Comparison of ENCODE assay signal across 8 cellular contexts in the genomic region with DNA sequence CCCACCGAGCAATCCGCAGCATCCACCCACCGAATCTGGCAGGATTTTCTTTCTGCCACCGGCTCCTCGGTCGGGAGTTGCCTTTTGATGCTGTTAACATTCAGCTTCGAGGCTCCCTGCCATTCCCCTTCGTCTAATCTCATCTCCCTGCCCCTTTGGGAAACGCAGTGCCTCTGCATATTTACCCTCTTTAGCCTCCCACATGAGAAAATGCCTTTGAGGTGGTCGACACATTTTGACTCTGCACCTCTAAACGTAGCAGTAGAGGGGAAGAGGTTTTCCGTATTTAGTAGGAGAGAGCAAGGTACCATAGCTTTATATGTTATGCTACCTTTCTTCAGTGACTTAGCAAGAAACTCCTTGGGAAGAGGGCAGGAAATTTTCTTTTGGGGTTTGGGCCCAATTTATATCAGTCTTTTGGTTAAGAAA. TPM values are rescaled to one million over a fixed set of nuclear protein-coding genes. Genes with fewer than 3 reads are reported as not detected.
A peak's percentile ranks its signal among the peaks of the same experiment; 100 is the strongest.
DNase-seq lines count a peak whose midpoint lies in the region; ATAC-seq and TF ChIP-seq lines count a peak whose summit lies in the region.

No MANE protein-coding gene starts in this region.

- H3K36me3 Mint-ChIP-seq in naive thymus-derived CD8-positive, alpha-beta T cell, result no peaks in the 10 kb centered on the region

- H3K36me3 ChIP-seq in GM06990 (ENCODE audit: control insufficient read depth, insufficient read depth, low read length) (no peaks in the 10 kb centered on the region), OCI-LY3 (replicated peaks; ENCODE audit: low read depth, low read length) (peaks cover 2% of the 10 kb centered on the region)

- peaks cover 58% of the 10 kb centered on the region for H3K79me2 ChIP-seq in OCI-LY3 (ENCODE audit: low read length)

- H3K4me3 Mint-ChIP-seq in naive thymus-derived CD8-positive, alpha-beta T cell, result peak overlapping the region; percentile 86 to 100 (median 96)

- no peak overlapping the region for H2AFZ ChIP-seq in OCI-LY3 (ENCODE audit: low read depth, low read length)

- H3K27ac ChIP-seq in OCI-LY3 (ENCODE audit: low read length) (peak overlapping the region; percentile 78), cingulate gyrus (ENCODE audit: low read depth, low read length) (peak overlapping the region; percentile 94)

- peaks cover 46% of the 10 kb centered on the region for H4K20me1 ChIP-seq in OCI-LY3 (ENCODE audit: insufficient read depth, low read length)

- TF ChIP-seq CTCF in GM06990 (IDR thresholded peaks at IDR 0.05; ENCODE audit: insufficient read depth, low read length, poor library complexity, severe bottlenecking) (no peak), OCI-LY3 (IDR thresholded peaks at IDR 0.05; ENCODE audit: low read depth, low read length) (no peak)

- H3K9ac ChIP-seq in OCI-LY3 (ENCODE audit: low read length), result peak overlapping the region; percentile 95

- H3K9me3 Mint-ChIP-seq in naive thymus-derived CD8-positive, alpha-beta T cell, result no peaks in the 10 kb centered on the region

- H3K4me1 ChIP-seq in OCI-LY3 (ENCODE audit: low read length), result peaks cover 15% of the 10 kb centered on the region; the same call in 1 of the 2 replicates

- H3K27me3 ChIP-seq in GM06990 (replicated peaks; ENCODE audit: control insufficient read depth, insufficient read depth, low read length) (no peaks in the 10 kb centered on the region), OCI-LY3 (ENCODE audit: low read depth, low read length) (no peaks in the 10 kb centered on the region)

- peak overlapping the region; percentile 96 for H3K4me2 ChIP-seq in OCI-LY3 (ENCODE audit: low read length)

- no peak for DNase-seq in GM06990 (ENCODE audit: extremely low read depth, insufficient read length)
- peak in 7 of 10 donors; percentile 14 to 52 (median 39) for DNase-seq in naive thymus-derived CD8-positive, alpha-beta T cell
- DNase-seq in cortex of kidney (lab: John Stamatoyannopoulos, UW), result no peak

- H3K9me3 ChIP-seq in OCI-LY3 (ENCODE audit: insufficient read depth, low read length), result no peaks in the 10 kb centered on the region

- peaks cover 24 to 52% (median 47%) of the 10 kb centered on the region in 4 donors for H3K4me1 Mint-ChIP-seq in naive thymus-derived CD8-positive, alpha-beta T cell

- POLR2A ChIA-PET in naive thymus-derived CD8-positive, alpha-beta T cell (lab: Charles Lee), result interaction anchor here (0.8 to 3.5 kb wide), 7 partner anchors 18 to 193 kb away, joined by 3 to 22 read pairs (median 3); partner anchors contain the start of gene METTL16

- H3K27me3 Mint-ChIP-seq in naive thymus-derived CD8-positive, alpha-beta T cell, result no peaks in the 10 kb centered on the region

- H3K4me3 ChIP-seq in GM06990 (replicated peaks; ENCODE audit: low read depth, low read length) (peak overlapping the region; percentile 99), OCI-LY3 (ENCODE audit: low read length) (peak overlapping the region; percentile 96)

- peak in 1 of 2 donors; percentile 12 for ATAC-seq in naive thymus-derived CD8-positive, alpha-beta T cell
- ATAC-seq in GM18873 (IDR thresholded peaks at IDR 0.05; ENCODE audit: low FRiP score, unreplicated experiment) (no peak), HG03442 (IDR thresholded peaks at IDR 0.05; ENCODE audit: unreplicated experiment) (no peak), GM19328 (IDR thresholded peaks at IDR 0.05; ENCODE audit: unreplicated experiment) (no peak)

- peak overlapping the region; percentile 82 to 98 (median 95) for H3K27ac Mint-ChIP-seq in naive thymus-derived CD8-positive, alpha-beta T cell

RNA-seq across cellular contexts. Expression of gene PAFAH1B1, which starts 1.2 kb away (rescaled TPM):
- 100 to 1,000 TPM; 153 to 170 TPM for total RNA-seq in naive thymus-derived CD8-positive, alpha-beta T cell
- 10 to 100 TPM; 10.5 to 12.5 (median 11.3) TPM for polyA plus RNA-seq in naive thymus-derived CD8-positive, alpha-beta T cell

Comparison
In these comparisons a context has a peak if more than half of its experiments do, and no peak if none do; other contexts are left out.
1. DNase-seq: peak in naive thymus-derived CD8-positive, alpha-beta T cell (7 of 10); none in GM06990 (single experiment) and cortex of kidney (single experiment).